In the genomic region with DNA sequence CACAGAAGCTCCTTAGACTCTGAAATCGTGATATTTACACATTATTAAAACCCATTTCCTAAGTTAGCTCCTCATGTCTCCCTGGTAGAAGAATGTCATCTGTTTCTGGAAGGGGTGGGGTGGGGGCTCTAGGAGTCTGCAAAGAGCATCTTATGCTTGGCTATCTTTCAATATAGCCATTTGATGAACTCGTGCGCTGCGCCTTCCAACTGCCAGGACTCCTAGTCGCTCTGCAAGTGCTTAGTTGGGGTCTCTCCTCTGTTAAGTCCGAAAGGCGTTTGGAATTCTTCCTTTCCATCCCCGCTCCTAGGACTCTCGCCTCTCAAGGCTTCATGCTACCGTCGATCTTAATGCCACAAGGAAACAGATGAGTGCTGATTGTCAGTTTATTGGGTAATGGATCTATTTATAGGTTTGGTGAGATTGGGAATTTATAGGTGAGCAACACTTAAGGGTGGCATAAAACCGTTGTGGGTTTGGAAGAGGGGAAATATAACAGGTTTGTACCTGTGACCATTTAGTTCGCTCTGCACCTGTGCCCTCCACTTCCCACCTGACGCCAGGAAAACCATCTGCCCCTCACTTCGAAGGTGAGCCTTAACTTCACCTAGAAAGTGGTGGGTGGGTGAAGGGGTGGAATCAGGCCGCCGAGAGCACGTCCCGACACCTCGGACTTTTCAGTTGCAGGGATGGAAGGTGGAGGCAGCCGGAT, we compare ENCODE assay signal across 9 cellular contexts. TPM values are rescaled to one million over a fixed set of nuclear protein-coding genes. Genes with fewer than 3 reads are reported as not detected.
A peak's percentile ranks its signal among the peaks of the same experiment; 100 is the strongest.
DNase-seq lines count a peak whose midpoint lies in the region; ATAC-seq and TF ChIP-seq lines count a peak whose summit lies in the region.
"Had no signal": no experiment of that assay in that cellular context is flagged by ENCODE, and none has a peak within 500 bp of the region (broad histone marks: within the 10 kb centered on the region; RNA-seq: fewer than 3 reads in every experiment).

No MANE protein-coding gene starts in this region.

- no TSS peak for BruUV-seq in Panc1 (replicated peaks; lab: Mats Ljungman, UMichigan)

- peaks cover 0 to 12% (median 8%) of the 10 kb centered on the region in 10 experiments; a peak in 14 of 20 replicates for H3K4me1 ChIP-seq in BLaER1 treated with 17β-estradiol and CSF1 and Interleukin-3, amounts not matched to agents 10 nM and 100 nM
- peaks cover 4% of the 10 kb centered on the region; the same call in 1 of the 2 replicates for H3K4me1 ChIP-seq in Panc1 (ENCODE audit: control insufficient read depth, insufficient read depth, low read length)
- H3K4me1 ChIP-seq in psoas muscle: peaks cover 8% of the 10 kb centered on the region

- no peak for DNase-seq in Panc1 (ENCODE audit: low read depth, low spot score)
- DNase-seq in globus pallidus (ENCODE audit: low spot score): peak; percentile 32
- DNase-seq in psoas muscle: no peak
- no peak for DNase-seq in UCSD-AML1 (lab: John Stamatoyannopoulos, UW; ENCODE audit: unreplicated experiment)
- DNase-seq in GM10248 (ENCODE audit: extremely low spot score): no peak
- DNase-seq in NCI-H526 (lab: John Stamatoyannopoulos, UW): no peak
- DNase-seq in activated effector memory CD4-positive, alpha-beta T cell treated with anti-CD3 and anti-CD28 coated beads, Interleukin-2, amount 50 U/mL, for 16 hours: no peak

- H4K20me1 ChIP-seq in BLaER1 treated with 17β-estradiol and CSF1 and Interleukin-3, amounts not matched to agents 10 nM and 100 nM: no peaks in the 10 kb centered on the region; a peak in 1 of 22 replicates

- peaks cover 13 to 20% (median 16%) of the 10 kb centered on the region in 11 experiments for H3K27me3 ChIP-seq in BLaER1 treated with 17β-estradiol and CSF1 and Interleukin-3, amounts not matched to agents 10 nM and 100 nM
- H3K27me3 ChIP-seq in Panc1 (ENCODE audit: control insufficient read depth, insufficient read depth, low read length) (peaks cover 33% of the 10 kb centered on the region), psoas muscle (ENCODE audit: insufficient read depth in 3 of 3, low read length in 2 of 3) (peaks cover 0 to 57% (median 7%) of the 10 kb centered on the region in 3 donors)

- ATAC-seq in Panc1 (no peak), psoas muscle (no peak)

- no peak for TF ChIP-seq CTCF in Panc1 (IDR thresholded peaks at IDR 0.05)
- TF ChIP-seq CTCF in psoas muscle (IDR thresholded peaks at IDR 0.05): no peak
- TF ChIP-seq CTCF in GM10248 (IDR thresholded peaks at IDR 0.05; ENCODE audit: control extremely low read depth, extremely low read depth, low read depth, missing control alignments): no peak

- in situ Hi-C loops in Panc1 (cut with HindIII; ENCODE audit: low pct_unique_long_range_greater_than_20kb, low sequenced_read_pairs): no loop called here

- intact Hi-C loops in Panc1 (cut with micrococcal nuclease; ENCODE audit: unreplicated experiment): loop anchor here (10.0 kb wide), 1 partner anchor 428 kb away; no protein-coding TSS in a partner anchor
- intact Hi-C loops in psoas muscle (cut with DNase I): loop anchor here (5.0 kb wide), 3 partner anchors 551 to 726 kb away; no protein-coding TSS in a partner anchor

- H3K36me3 ChIP-seq in BLaER1 treated with 17β-estradiol and CSF1 and Interleukin-3, amounts not matched to agents 10 nM and 100 nM: no peaks in the 10 kb centered on the region
- H3K36me3 ChIP-seq in Panc1 (ENCODE audit: control insufficient read depth, insufficient read depth, low read length) (no peaks in the 10 kb centered on the region), psoas muscle (ENCODE audit: insufficient read depth in 1 of 2, low read depth in 1 of 2) (no peaks in the 10 kb centered on the region)

- H3K9ac ChIP-seq in BLaER1 treated with 17β-estradiol and CSF1 and Interleukin-3, amounts not matched to agents 10 nM and 100 nM: peak overlapping the region in 5 of 11 experiments; percentile 25 to 67 (median 48); a peak in 7 of 22 replicates

- POLR2A ChIA-PET in Panc1 (lab: Charles Lee): no interaction called here
- POLR2A ChIA-PET in GM10248 (lab: Yijun Ruan, JAX): no interaction called here

- WGBS in psoas muscle, 3 donors: 23 to 27% (median 25%) methylated on average over 21 of the region's 21 CpGs

- peak overlapping the region; percentile 90 to 99 (median 95) for H3K4me2 ChIP-seq in BLaER1 treated with 17β-estradiol and CSF1 and Interleukin-3, amounts not matched to agents 10 nM and 100 nM

- CTCF ChIA-PET in Panc1 (lab: Charles Lee): interaction anchor here (0.6 to 1.5 kb wide), 7 partner anchors 28 to 685 kb away, joined by 3 to 8 read pairs (median 5); no protein-coding TSS in a partner anchor
- CTCF ChIA-PET in GM10248 (lab: Yijun Ruan, JAX): interaction anchor here (1.5 to 5.4 kb wide), 5 partner anchors 8 to 728 kb away, joined by 5 to 71 read pairs (median 9); no protein-coding TSS in a partner anchor

- peak overlapping the region; percentile 53 to 68 (median 58); a peak in 15 of 20 replicates for H3K4me3 ChIP-seq in BLaER1 treated with 17β-estradiol and CSF1 and Interleukin-3, amounts not matched to agents 10 nM and 100 nM
- peak overlapping the region; percentile 39 to 49; a peak in 2 of 4 replicates for H3K4me3 ChIP-seq in Panc1 (ENCODE audit: low read depth in 2 of 2, low read length in 2 of 2)
- peak overlapping the region; percentile 60 for H3K4me3 ChIP-seq in psoas muscle

- no peaks in the 10 kb centered on the region for H3K9me3 ChIP-seq in BLaER1 treated with 17β-estradiol and CSF1 and Interleukin-3, amounts not matched to agents 10 nM and 100 nM (replicated peaks in 1 of 11)
- no peaks in the 10 kb centered on the region for H3K9me3 ChIP-seq in Panc1 (ENCODE audit: control insufficient read depth, insufficient read depth, low read depth, low read length)
- H3K9me3 ChIP-seq in psoas muscle: no peaks in the 10 kb centered on the region
- H3K9me3 ChIP-seq: body of pancreas had no signal

- H3K27ac ChIP-seq in BLaER1 treated with 17β-estradiol and CSF1 and Interleukin-3, amounts not matched to agents 10 nM and 100 nM: no peak overlapping the region
- H3K27ac ChIP-seq in Panc1 (ENCODE audit: low read length): no peak overlapping the region
- no peak overlapping the region for H3K27ac ChIP-seq in psoas muscle
- H3K27ac ChIP-seq: body of pancreas had no signal

RNA-seq across cellular contexts. Expression of a gene that starts 1.1 kb away (rescaled TPM):
- total RNA-seq in Panc1 (2021; ENCODE audit: unreplicated experiment): not detected
- polyA plus RNA-seq in Panc1 (2012; ENCODE audit: insufficient read length): not detected
- under 1 TPM; 0.10 to 0.22 (median 0.21) TPM for total RNA-seq in psoas muscle
- polyA plus RNA-seq in psoas muscle: under 1 TPM; 0.12 to 0.17 (median 0.13) TPM
